Comparison of ENCODE assay signal across 7 cellular contexts in genomic region chr13:48155850-48156249, GRCh38.
DNase-seq lines count a peak whose midpoint lies in the region; FAIRE-seq lines count a peak whose summit lies in the region.

No MANE protein-coding gene starts in this region.

- H2BK15ac ChIP-seq in mesenchymal stem cell (ENCODE audit: low read depth, poor library complexity, severe bottlenecking): no peak overlapping the region

- H2BK120ac ChIP-seq in mesenchymal stem cell (ENCODE audit: low read depth, low read length): no peak overlapping the region

- no peak overlapping the region; the same call in 1 of the 2 replicates for H2AFZ ChIP-seq in Karpas-422 (ENCODE audit: low read length)
- H2AFZ ChIP-seq in mesenchymal stem cell (ENCODE audit: low read depth, low read length): no peak overlapping the region

- WGBS in mesenchymal stem cell: no CpG with 5 or more reads among the region's 2 CpGs

- no peaks in the 10 kb centered on the region for H3K79me1 ChIP-seq in mesenchymal stem cell (replicated peaks; ENCODE audit: low read length, poor library complexity, severe bottlenecking)

- H3K27me3 ChIP-seq in Karpas-422 (ENCODE audit: low read length) (no peaks in the 10 kb centered on the region), mesenchymal stem cell (ENCODE audit: control insufficient read depth in 1 of 2, insufficient read depth in 1 of 2, low read length in 2 of 2) (no peaks in the 10 kb centered on the region)

- peaks cover 81% of the 10 kb centered on the region for H3K4me1 Mint-ChIP-seq in activated naive CD8-positive, alpha-beta T cell treated with anti-CD3 and anti-CD28 coated beads for 36 hours

- H3K79me2 ChIP-seq in Karpas-422 (ENCODE audit: low read length): no peaks in the 10 kb centered on the region

- no peak overlapping the region for H2BK12ac ChIP-seq in mesenchymal stem cell (ENCODE audit: low read length in 2 of 2)

- FAIRE-seq in GM18507 (lab: Jason Lieb, UNC): peak; percentile 76

- no peak overlapping the region for H4K91ac ChIP-seq in mesenchymal stem cell (ENCODE audit: low read length)

- H2AK5ac ChIP-seq in mesenchymal stem cell (ENCODE audit: low read length, severe bottlenecking): no peak overlapping the region

- H3K4me3 ChIP-seq in Karpas-422 (ENCODE audit: low read length) (no peak overlapping the region), mesenchymal stem cell (ENCODE audit: insufficient read depth in 1 of 2, low read depth in 1 of 2, low read length in 2 of 2) (no peak overlapping the region)

- H3K23ac ChIP-seq in mesenchymal stem cell (ENCODE audit: low read length in 2 of 2): no peak overlapping the region

- H3K27ac Mint-ChIP-seq in activated naive CD8-positive, alpha-beta T cell treated with anti-CD3 and anti-CD28 coated beads for 36 hours: peak overlapping the region; percentile 96

- H3K14ac ChIP-seq in mesenchymal stem cell (ENCODE audit: low read length in 2 of 2): no peak overlapping the region

- H3K27me3 Mint-ChIP-seq in activated naive CD8-positive, alpha-beta T cell treated with anti-CD3 and anti-CD28 coated beads for 36 hours: no peaks in the 10 kb centered on the region

- H3K9me2 ChIP-seq in Karpas-422 (replicated peaks; ENCODE audit: insufficient read depth, low read length): no peaks in the 10 kb centered on the region

- no peak for DNase-seq in GM18507 (ENCODE audit: extremely low spot score, insufficient read length, low read depth)
- no peak for DNase-seq in Karpas-422
- DNase-seq in activated naive CD8-positive, alpha-beta T cell treated with anti-CD3 and anti-CD28 coated beads for 36 hours: peak; percentile 9
- peak; percentile 45 for DNase-seq in mesenchymal stem cell
- DNase-seq in NCI-H446 treated with DMSO at 0.1 percent for 48 hours (lab: John Stamatoyannopoulos, UW): no peak
- DNase-seq in iPS-NIHi11 (ENCODE audit: low spot score): no peak
- no peak for DNase-seq in GM19238 (ENCODE audit: insufficient read length, low spot score)

- H3K18ac ChIP-seq in mesenchymal stem cell (ENCODE audit: low read depth in 1 of 2, low read length in 2 of 2): no peak overlapping the region

- no peak overlapping the region for H3K27ac ChIP-seq in Karpas-422 (ENCODE audit: low read length)
- peak overlapping the region; percentile 4 for H3K27ac ChIP-seq in mesenchymal stem cell (ENCODE audit: low read length, poor library complexity, severe bottlenecking)

- no peak overlapping the region for H3K9ac ChIP-seq in Karpas-422 (ENCODE audit: low read length)
- peak overlapping the region; percentile 6 for H3K9ac ChIP-seq in mesenchymal stem cell (ENCODE audit: low read length)

- H3K9me3 ChIP-seq in Karpas-422 (ENCODE audit: low read length) (no peaks in the 10 kb centered on the region), mesenchymal stem cell (ENCODE audit: control insufficient read depth, low read length) (no peaks in the 10 kb centered on the region)

- peak overlapping the region; percentile 22 for H3K4me2 ChIP-seq in Karpas-422 (ENCODE audit: low read depth, low read length, poor library complexity, severe bottlenecking)
- H3K4me2 ChIP-seq in mesenchymal stem cell (ENCODE audit: low read length, poor library complexity, severe bottlenecking): no peak overlapping the region

- H4K20me1 ChIP-seq in Karpas-422 (ENCODE audit: insufficient read depth, low read depth, low read length): no peaks in the 10 kb centered on the region

- H3K4me3 Mint-ChIP-seq in activated naive CD8-positive, alpha-beta T cell treated with anti-CD3 and anti-CD28 coated beads for 36 hours: peak overlapping the region; percentile 65

- H4K8ac ChIP-seq in mesenchymal stem cell (ENCODE audit: low read length): no peak overlapping the region

- no peaks in the 10 kb centered on the region for H3K9me3 Mint-ChIP-seq in activated naive CD8-positive, alpha-beta T cell treated with anti-CD3 and anti-CD28 coated beads for 36 hours

- H3K4me1 ChIP-seq in Karpas-422 (ENCODE audit: low read length) (peaks cover 9% of the 10 kb centered on the region), mesenchymal stem cell (ENCODE audit: control insufficient read depth, insufficient read depth, low read depth, low read length) (peaks cover 19% of the 10 kb centered on the region)

- no peaks in the 10 kb centered on the region for H3K36me3 Mint-ChIP-seq in activated naive CD8-positive, alpha-beta T cell treated with anti-CD3 and anti-CD28 coated beads for 36 hours

- H3K36me3 ChIP-seq in Karpas-422 (ENCODE audit: insufficient read depth, low read length) (no peaks in the 10 kb centered on the region), mesenchymal stem cell (ENCODE audit: control insufficient read depth in 1 of 2, insufficient read depth in 2 of 2, low read depth in 1 of 2, low read length in 2 of 2) (no peaks in the 10 kb centered on the region)

- H2BK5ac ChIP-seq in mesenchymal stem cell (ENCODE audit: low read depth, low read length, poor library complexity, severe bottlenecking): no peak overlapping the region

- H3K4ac ChIP-seq in mesenchymal stem cell (ENCODE audit: low read depth in 1 of 2, low read length in 2 of 2): no peak overlapping the region

Comparison
In these comparisons a context has a peak if more than half of its experiments do, and no peak if none do; other contexts are left out.
1. DNase-seq: peak in activated naive CD8-positive, alpha-beta T cell treated with anti-CD3 and anti-CD28 coated beads for 36 hours (single experiment) and mesenchymal stem cell (single experiment); none in GM18507 (single experiment), Karpas-422 (single experiment), NCI-H446 treated with DMSO at 0.1 percent for 48 hours (single experiment), iPS-NIHi11 (single experiment) and GM19238 (single experiment).